Comparison of ENCODE assay signal across 12 cellular contexts in the genomic region with DNA sequence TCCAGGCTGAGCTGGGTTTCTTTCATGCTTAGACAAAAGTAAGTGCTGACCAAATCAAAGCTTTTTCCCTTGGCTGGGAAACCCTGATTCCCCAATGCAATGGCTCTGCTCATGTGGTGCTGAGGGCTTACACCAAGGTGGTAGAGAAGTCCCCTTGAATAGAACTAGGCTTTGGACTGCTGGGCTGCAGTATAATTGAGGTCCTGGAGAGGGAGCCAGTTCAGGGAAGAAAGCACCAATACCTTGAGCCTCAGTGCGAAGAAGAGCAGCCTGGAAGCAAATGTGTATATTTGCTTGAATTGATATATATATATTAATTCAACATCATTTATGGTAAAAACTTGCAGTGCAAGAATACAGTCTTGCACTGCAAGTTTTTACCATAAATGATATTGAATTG.
DNase-seq lines count a peak whose midpoint lies in the region; ATAC-seq, FAIRE-seq and TF ChIP-seq lines count a peak whose summit lies in the region.
"Had no signal": no experiment of that assay in that cellular context is flagged by ENCODE, and none has a peak within 500 bp of the region (broad histone marks: within the 10 kb centered on the region; RNA-seq: fewer than 3 reads in every experiment).

No MANE protein-coding gene starts in this region.

- H3K27ac Mint-ChIP-seq in WTC11, result no peak overlapping the region
- H3K27ac Mint-ChIP-seq in CD4-positive, alpha-beta T cell, result no peak overlapping the region
- H3K27ac Mint-ChIP-seq in activated CD4-positive, alpha-beta memory T cell treated with anti-CD3 and anti-CD28 coated beads for 36 hours, result no peak overlapping the region

- H3K4me1 Mint-ChIP-seq in WTC11, result peaks cover 31% of the 10 kb centered on the region
- H3K4me1 Mint-ChIP-seq in CD4-positive, alpha-beta T cell (ENCODE audit: low read depth), result no peaks in the 10 kb centered on the region
- no peaks in the 10 kb centered on the region for H3K4me1 Mint-ChIP-seq in activated CD4-positive, alpha-beta memory T cell treated with anti-CD3 and anti-CD28 coated beads for 36 hours (ENCODE audit: low read depth)

- H3K27me3 ChIP-seq in CD4-positive, alpha-beta T cell (ENCODE audit: control insufficient read depth, insufficient read depth, low read length), result no peaks in the 10 kb centered on the region
- H3K27me3 ChIP-seq: foreskin keratinocyte, upper lobe of left lung had no signal

- no peak for DNase-seq in D721Med (ENCODE audit: insufficient read length, low spot score)
- peak; percentile 25 for DNase-seq in HT1080 (ENCODE audit: low read depth)
- peak; percentile 44 for DNase-seq in WTC11 (ENCODE audit: low spot score)
- peak; percentile 26 to 28 for DNase-seq in lung microvascular endothelial cell (ENCODE audit: low read depth in 2 of 2)
- DNase-seq in CD4-positive, alpha-beta T cell, result no peak
- DNase-seq in activated CD4-positive, alpha-beta memory T cell treated with anti-CD3 and anti-CD28 coated beads for 36 hours, result no peak
- DNase-seq: activated CD4-positive, alpha-beta T cell treated with anti-CD3 and anti-CD28 coated beads for 4 hours; amniotic stem cell; foreskin keratinocyte; upper lobe of left lung had no signal

- ATAC-seq in WTC11 (peak; percentile 87), GM19467 (IDR thresholded peaks at IDR 0.05; ENCODE audit: unreplicated experiment) (no peak), GM19035 (IDR thresholded peaks at IDR 0.05; ENCODE audit: unreplicated experiment) (no peak)
- ATAC-seq in CD4-positive, alpha-beta T cell (ENCODE audit: poor library complexity), result no peak
- ATAC-seq: foreskin keratinocyte had no signal

- no peak overlapping the region for H3K4me3 Mint-ChIP-seq in WTC11
- no peak overlapping the region for H3K4me3 Mint-ChIP-seq in CD4-positive, alpha-beta T cell
- no peak overlapping the region for H3K4me3 Mint-ChIP-seq in activated CD4-positive, alpha-beta memory T cell treated with anti-CD3 and anti-CD28 coated beads for 36 hours

- CTCF ChIA-PET in WTC11 (lab: Charles Lee), result interaction anchor here (1.2 kb wide), 1 partner anchor 13 kb away, joined by 3 read pairs; no protein-coding TSS in a partner anchor
- CTCF ChIA-PET in CD4-positive, alpha-beta T cell (lab: Charles Lee), result no interaction called here
- CTCF ChIA-PET in activated CD4-positive, alpha-beta memory T cell treated with anti-CD3 and anti-CD28 coated beads for 36 hours (lab: Charles Lee), result no interaction called here

- no peak overlapping the region for H3K27ac ChIP-seq in CD4-positive, alpha-beta T cell (ENCODE audit: low read depth, low read length)
- H3K27ac ChIP-seq: foreskin keratinocyte, upper lobe of left lung had no signal

- H3K36me3 Mint-ChIP-seq in WTC11, result peaks cover 11% of the 10 kb centered on the region
- H3K36me3 Mint-ChIP-seq in CD4-positive, alpha-beta T cell (ENCODE audit: low read depth), result no peaks in the 10 kb centered on the region
- no peaks in the 10 kb centered on the region for H3K36me3 Mint-ChIP-seq in activated CD4-positive, alpha-beta memory T cell treated with anti-CD3 and anti-CD28 coated beads for 36 hours

- FAIRE-seq in D721Med (lab: Jason Lieb, UNC), result no peak

- no peaks in the 10 kb centered on the region for H3K9me3 ChIP-seq in CD4-positive, alpha-beta T cell (ENCODE audit: control insufficient read depth, low read length)

- peak; percentile 6 for TF ChIP-seq CTCF in D721Med (IDR thresholded peaks at IDR 0.05; ENCODE audit: insufficient read depth, missing control alignments)
- TF ChIP-seq CTCF in WTC11 (IDR thresholded peaks at IDR 0.05), result no peak; the same call in 1 of the 2 replicates
- no peak for TF ChIP-seq CTCF in CD4-positive, alpha-beta T cell (IDR thresholded peaks at IDR 0.05)

- POLR2A ChIA-PET in WTC11 (lab: Charles Lee), result no interaction called here
- POLR2A ChIA-PET in CD4-positive, alpha-beta T cell (lab: Charles Lee), result no interaction called here
- POLR2A ChIA-PET in activated CD4-positive, alpha-beta memory T cell treated with anti-CD3 and anti-CD28 coated beads for 36 hours (lab: Charles Lee), result no interaction called here

- peaks cover 5% of the 10 kb centered on the region; the same call in 1 of the 2 replicates for H3K27me3 Mint-ChIP-seq in WTC11 (ENCODE audit: low read depth)
- peaks cover 21% of the 10 kb centered on the region for H3K27me3 Mint-ChIP-seq in CD4-positive, alpha-beta T cell
- H3K27me3 Mint-ChIP-seq in activated CD4-positive, alpha-beta memory T cell treated with anti-CD3 and anti-CD28 coated beads for 36 hours, result peaks cover 8% of the 10 kb centered on the region

- intact Hi-C loops in CD4-positive, alpha-beta T cell (cut with DNase I, micrococcal nuclease), result no loop called here
- intact Hi-C loops in activated CD4-positive, alpha-beta memory T cell treated with anti-CD3 and anti-CD28 coated beads for 36 hours (cut with micrococcal nuclease), result loop anchor here (10.0 kb wide), 1 partner anchor 770 kb away; no protein-coding TSS in a partner anchor

- peaks cover 23% of the 10 kb centered on the region for H3K9me3 Mint-ChIP-seq in WTC11
- peaks cover 17% of the 10 kb centered on the region for H3K9me3 Mint-ChIP-seq in CD4-positive, alpha-beta T cell
- H3K9me3 Mint-ChIP-seq in activated CD4-positive, alpha-beta memory T cell treated with anti-CD3 and anti-CD28 coated beads for 36 hours, result peaks cover 11% of the 10 kb centered on the region

TF ChIP-seq in WTC11, 78 proteins besides CTCF, POLR2A, EP300 and RAD21:
- TF ChIP-seq TCF7 (CRISPR knock-in tag; IDR thresholded peaks at IDR 0.05; ENCODE audit: low read depth), result no peak
- TF ChIP-seq, protein P1, sequence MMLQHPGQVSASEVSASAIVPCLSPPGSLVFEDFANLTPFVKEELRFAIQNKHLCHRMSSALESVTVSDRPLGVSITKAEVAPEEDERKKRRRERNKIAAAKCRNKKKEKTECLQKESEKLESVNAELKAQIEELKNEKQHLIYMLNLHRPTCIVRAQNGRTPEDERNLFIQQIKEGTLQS (CRISPR knock-in tag; conservative IDR thresholded peaks at IDR 0.05), result no peak
- TF ChIP-seq, protein P2, sequence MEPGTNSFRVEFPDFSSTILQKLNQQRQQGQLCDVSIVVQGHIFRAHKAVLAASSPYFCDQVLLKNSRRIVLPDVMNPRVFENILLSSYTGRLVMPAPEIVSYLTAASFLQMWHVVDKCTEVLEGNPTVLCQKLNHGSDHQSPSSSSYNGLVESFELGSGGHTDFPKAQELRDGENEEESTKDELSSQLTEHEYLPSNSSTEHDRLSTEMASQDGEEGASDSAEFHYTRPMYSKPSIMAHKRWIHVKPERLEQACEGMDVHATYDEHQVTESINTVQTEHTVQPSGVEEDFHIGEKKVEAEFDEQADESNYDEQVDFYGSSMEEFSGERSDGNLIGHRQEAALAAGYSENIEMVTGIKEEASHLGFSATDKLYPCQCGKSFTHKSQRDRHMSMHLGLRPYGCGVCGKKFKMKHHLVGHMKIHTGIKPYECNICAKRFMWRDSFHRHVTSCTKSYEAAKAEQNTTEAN (CRISPR knock-in tag; IDR thresholded peaks at IDR 0.05), result no peak
- TF ChIP-seq, protein P3, sequence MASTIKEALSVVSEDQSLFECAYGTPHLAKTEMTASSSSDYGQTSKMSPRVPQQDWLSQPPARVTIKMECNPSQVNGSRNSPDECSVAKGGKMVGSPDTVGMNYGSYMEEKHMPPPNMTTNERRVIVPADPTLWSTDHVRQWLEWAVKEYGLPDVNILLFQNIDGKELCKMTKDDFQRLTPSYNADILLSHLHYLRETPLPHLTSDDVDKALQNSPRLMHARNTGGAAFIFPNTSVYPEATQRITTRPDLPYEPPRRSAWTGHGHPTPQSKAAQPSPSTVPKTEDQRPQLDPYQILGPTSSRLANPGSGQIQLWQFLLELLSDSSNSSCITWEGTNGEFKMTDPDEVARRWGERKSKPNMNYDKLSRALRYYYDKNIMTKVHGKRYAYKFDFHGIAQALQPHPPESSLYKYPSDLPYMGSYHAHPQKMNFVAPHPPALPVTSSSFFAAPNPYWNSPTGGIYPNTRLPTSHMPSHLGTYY (CRISPR knock-in tag; IDR thresholded peaks at IDR 0.05), result no peak
- no peak for TF ChIP-seq ESRRA (CRISPR knock-in tag; IDR thresholded peaks at IDR 0.05; ENCODE audit: borderline replicate concordance)
- TF ChIP-seq NR1H2 (CRISPR knock-in tag; IDR thresholded peaks at IDR 0.05), result no peak
- TF ChIP-seq, protein P4, sequence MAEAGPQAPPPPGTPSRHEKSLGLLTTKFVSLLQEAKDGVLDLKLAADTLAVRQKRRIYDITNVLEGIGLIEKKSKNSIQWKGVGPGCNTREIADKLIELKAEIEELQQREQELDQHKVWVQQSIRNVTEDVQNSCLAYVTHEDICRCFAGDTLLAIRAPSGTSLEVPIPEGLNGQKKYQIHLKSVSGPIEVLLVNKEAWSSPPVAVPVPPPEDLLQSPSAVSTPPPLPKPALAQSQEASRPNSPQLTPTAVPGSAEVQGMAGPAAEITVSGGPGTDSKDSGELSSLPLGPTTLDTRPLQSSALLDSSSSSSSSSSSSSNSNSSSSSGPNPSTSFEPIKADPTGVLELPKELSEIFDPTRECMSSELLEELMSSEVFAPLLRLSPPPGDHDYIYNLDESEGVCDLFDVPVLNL (CRISPR knock-in tag; IDR thresholded peaks at IDR 0.05; ENCODE audit: borderline replicate concordance, low read depth), result no peak
- TF ChIP-seq, protein P5, sequence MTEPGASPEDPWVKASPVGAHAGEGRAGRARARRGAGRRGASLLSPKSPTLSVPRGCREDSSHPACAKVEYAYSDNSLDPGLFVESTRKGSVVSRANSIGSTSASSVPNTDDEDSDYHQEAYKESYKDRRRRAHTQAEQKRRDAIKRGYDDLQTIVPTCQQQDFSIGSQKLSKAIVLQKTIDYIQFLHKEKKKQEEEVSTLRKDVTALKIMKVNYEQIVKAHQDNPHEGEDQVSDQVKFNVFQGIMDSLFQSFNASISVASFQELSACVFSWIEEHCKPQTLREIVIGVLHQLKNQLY (CRISPR knock-in tag; IDR thresholded peaks at IDR 0.05), result no peak
- no peak for TF ChIP-seq GRHL2 (CRISPR knock-in tag; IDR thresholded peaks at IDR 0.05; ENCODE audit: insufficient replicate concordance, severe bottlenecking)
- no peak for TF ChIP-seq ZNF317 (CRISPR knock-in tag; IDR thresholded peaks at IDR 0.05; ENCODE audit: borderline replicate concordance, low read depth)
- TF ChIP-seq ZBTB21 (CRISPR knock-in tag; IDR thresholded peaks at IDR 0.05; ENCODE audit: borderline replicate concordance), result no peak

Comparison
In these comparisons a context has a peak if more than half of its experiments do, and no peak if none do; other contexts are left out.
1. DNase-seq: peak in HT1080 (single experiment), WTC11 (single experiment) and lung microvascular endothelial cell (2 of 2); none in D721Med (single experiment), CD4-positive, alpha-beta T cell (0 of 10) and activated CD4-positive, alpha-beta memory T cell treated with anti-CD3 and anti-CD28 coated beads for 36 hours (single experiment).